In the genomic region with DNA sequence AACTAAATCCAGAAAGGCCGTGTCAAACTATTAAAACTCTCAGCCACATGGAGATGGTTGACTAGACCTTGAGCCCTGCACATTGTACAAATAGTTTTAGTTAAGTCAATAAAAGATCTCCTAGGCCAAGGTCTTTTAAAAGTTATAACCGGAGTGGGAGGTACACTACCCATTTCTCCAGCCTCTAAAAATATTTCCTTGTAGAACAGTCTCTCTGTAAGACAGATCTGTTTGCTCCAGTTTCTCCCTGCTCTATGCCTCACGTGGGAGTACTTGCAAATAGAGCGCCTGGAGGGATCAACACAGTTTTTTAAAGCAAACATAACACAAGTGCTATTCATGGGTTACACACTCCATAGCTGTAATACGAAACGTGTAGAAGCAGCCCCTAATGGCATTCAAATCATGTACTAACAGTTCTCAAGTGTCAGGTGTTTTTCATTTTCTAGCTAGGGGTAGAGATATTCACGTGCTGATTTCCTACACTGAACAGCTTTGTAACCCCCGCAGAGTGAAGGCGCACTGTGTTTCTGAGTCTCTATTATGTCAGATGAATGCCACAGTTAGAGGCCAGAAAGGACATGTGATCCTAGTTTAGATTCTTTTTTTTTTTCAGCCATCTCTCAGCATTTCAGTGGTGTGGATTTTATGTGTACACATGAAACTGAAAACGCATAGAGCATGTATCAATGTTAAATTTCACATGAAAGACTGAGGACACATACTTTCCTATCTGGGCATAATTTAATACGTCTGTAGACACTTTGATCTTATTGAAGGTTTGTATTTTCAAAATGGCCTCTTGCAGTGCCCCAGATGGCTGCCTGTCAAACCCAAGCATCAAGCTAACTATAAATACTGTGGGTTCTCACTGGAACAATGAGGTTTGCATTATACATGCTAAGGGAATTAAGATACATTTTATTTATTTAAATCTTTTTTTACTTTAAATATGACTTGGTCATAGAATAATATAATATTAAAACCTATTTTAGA, we compare ENCODE assay signal across 9 cellular contexts.
DNase-seq lines count a peak whose midpoint lies in the region; ATAC-seq and TF ChIP-seq lines count a peak whose summit lies in the region.
"Had no signal": no experiment of that assay in that cellular context is flagged by ENCODE, and none has a peak within 500 bp of the region (broad histone marks: within the 10 kb centered on the region; RNA-seq: fewer than 3 reads in every experiment).

No MANE protein-coding gene starts in this region.

- no peaks in the 10 kb centered on the region for H3K36me3 ChIP-seq in Panc1 (ENCODE audit: control insufficient read depth, insufficient read depth, low read length)
- no peaks in the 10 kb centered on the region for H3K36me3 ChIP-seq in smooth muscle cell (ENCODE audit: low read depth)

- no peak for ATAC-seq in Panc1
- no peak for ATAC-seq in HG03342 (IDR thresholded peaks at IDR 0.05; ENCODE audit: unreplicated experiment)
- no peak for ATAC-seq in HG02610 (IDR thresholded peaks at IDR 0.05; ENCODE audit: unreplicated experiment)
- no peak for ATAC-seq in GM18868 (IDR thresholded peaks at IDR 0.05; ENCODE audit: unreplicated experiment)
- ATAC-seq: activated naive CD4-positive, alpha-beta T cell treated with anti-CD3 and anti-CD28 coated beads, Interleukin-2, amount 50 U/mL, for 72 hours had no signal

- POLR2A ChIA-PET in Panc1 (lab: Charles Lee), result no interaction called here

- 50% methylated on average over 11 of the region's 11 CpGs for WGBS in smooth muscle cell (ENCODE audit: low lambda C conversion rate)

- H4K20me1 ChIP-seq in smooth muscle cell (ENCODE audit: low read depth), result no peaks in the 10 kb centered on the region

- H3K9me3 ChIP-seq in Panc1 (ENCODE audit: control insufficient read depth, insufficient read depth, low read depth, low read length), result 0 out of 2 replicates have a peak, but pooled peaks cover 5% of the 10 kb centered on the region
- H3K9me3 ChIP-seq in smooth muscle cell (replicated peaks; ENCODE audit: low read depth), result no peaks in the 10 kb centered on the region

- no TSS peak for BruUV-seq in Panc1 (replicated peaks; lab: Mats Ljungman, UMichigan)

- no peak overlapping the region for H3K4me3 ChIP-seq in Panc1 (ENCODE audit: low read depth in 2 of 2, low read length in 2 of 2)
- H3K4me3 ChIP-seq in smooth muscle cell, result no peak overlapping the region

- H3K27ac ChIP-seq in Panc1 (ENCODE audit: low read length), result peak overlapping the region; percentile 54; the same call in 1 of the 2 replicates
- no peak overlapping the region for H3K27ac ChIP-seq in smooth muscle cell (ENCODE audit: low read depth)

- peak overlapping the region; percentile 0 for H3K4me2 ChIP-seq in smooth muscle cell

- no peaks in the 10 kb centered on the region for H3K27me3 ChIP-seq in Panc1 (ENCODE audit: control insufficient read depth, insufficient read depth, low read length)
- no peaks in the 10 kb centered on the region for H3K27me3 ChIP-seq in smooth muscle cell (ENCODE audit: low read depth)

- no peak for TF ChIP-seq CTCF in Panc1 (IDR thresholded peaks at IDR 0.05)
- TF ChIP-seq CTCF in smooth muscle cell (IDR thresholded peaks at IDR 0.05; ENCODE audit: borderline replicate concordance, insufficient read depth, poor library complexity, severe bottlenecking), result no peak

- H3K9ac ChIP-seq in smooth muscle cell (ENCODE audit: low read depth), result no peak overlapping the region

- H3F3A ChIP-seq in smooth muscle cell (ENCODE audit: low read depth), result no peaks in the 10 kb centered on the region

- DNase-seq in NCI-H128 (lab: John Stamatoyannopoulos, UW; ENCODE audit: unreplicated experiment) (peak; percentile 69), Panc1 (ENCODE audit: low read depth, low spot score) (no peak), inferior parietal cortex (ENCODE audit: extremely low spot score) (peak; percentile 50), smooth muscle cell (lab: John Stamatoyannopoulos, UW; ENCODE audit: unreplicated experiment) (no peak), occipital lobe (lab: John Stamatoyannopoulos, UW) (no peak)

- CTCF ChIA-PET in Panc1 (lab: Charles Lee), result no interaction called here

- H2AFZ ChIP-seq in smooth muscle cell (ENCODE audit: low read depth), result peak overlapping the region; percentile 54

- H3K79me2 ChIP-seq in smooth muscle cell (ENCODE audit: low read depth), result no peaks in the 10 kb centered on the region

- peaks cover 5% of the 10 kb centered on the region; the same call in 1 of the 2 replicates for H3K4me1 ChIP-seq in Panc1 (ENCODE audit: control insufficient read depth, insufficient read depth, low read length)
- peaks cover 22% of the 10 kb centered on the region for H3K4me1 ChIP-seq in smooth muscle cell (ENCODE audit: low read depth)

- intact Hi-C loops in Panc1 (cut with micrococcal nuclease; ENCODE audit: unreplicated experiment), result no loop called here

- in situ Hi-C loops in Panc1 (cut with HindIII; ENCODE audit: low pct_unique_long_range_greater_than_20kb, low sequenced_read_pairs), result no loop called here

Comparison
In these comparisons a context has a peak if more than half of its experiments do, and no peak if none do; other contexts are left out.
1. DNase-seq: peak in NCI-H128 (single experiment) and inferior parietal cortex (single experiment); none in Panc1 (single experiment), smooth muscle cell (single experiment) and occipital lobe (single experiment).